1 cellular context compared by ENCODE assay signal in genomic region chr15:50354838-50355611, GRCh38.
TF ChIP-seq lines count a peak whose summit lies in the region.

TSS of gene GABPB1 (minus strand) at chr15:50355198. CDS start at chr15:50309798, 45,400 bp downstream.

TF ChIP-seq in HepG2, 621 proteins besides CTCF, POLR2A, EP300 and RAD21 (continued from another document and continues in another):
- no peak; the same call in 1 of the 2 replicates for TF ChIP-seq CENPBD1 (CRISPR knock-in tag; IDR thresholded peaks at IDR 0.05; ENCODE audit: borderline replicate concordance, low read depth)
- TF ChIP-seq ZBTB10 (CRISPR knock-in tag; IDR thresholded peaks at IDR 0.05; ENCODE audit: borderline replicate concordance): peak; percentile 56; the same call in 1 of the 2 replicates
- no peak for TF ChIP-seq ZNF282 (IDR thresholded peaks at IDR 0.05; ENCODE audit: partially characterized antibody)
- TF ChIP-seq GABPA (IDR thresholded peaks at IDR 0.05; ENCODE audit: low read depth, low read length): peak; percentile 62
- peak; percentile 89 for TF ChIP-seq GABPA (CRISPR knock-in tag; IDR thresholded peaks at IDR 0.05; ENCODE audit: low read depth)
- TF ChIP-seq AKNA (CRISPR knock-in tag; IDR thresholded peaks at IDR 0.05; ENCODE audit: borderline replicate concordance): 0 out of 2 replicates have a peak, but pooled peaks have one; percentile 67
- TF ChIP-seq MYNN (CRISPR knock-in tag; IDR thresholded peaks at IDR 0.05; ENCODE audit: low read depth): 0 out of 2 replicates have a peak, but pooled peaks have one; percentile 51
- peak; percentile 31; the same call in 1 of the 2 replicates for TF ChIP-seq ARID5B (CRISPR knock-in tag; IDR thresholded peaks at IDR 0.05)
- TF ChIP-seq MED13 (CRISPR knock-in tag; IDR thresholded peaks at IDR 0.05): peak; percentile 68
- peak; percentile 77; the same call in 1 of the 2 replicates for TF ChIP-seq KDM5A (IDR thresholded peaks at IDR 0.05; ENCODE audit: borderline replicate concordance, low read length)
- no peak for TF ChIP-seq E2F5 (CRISPR knock-in tag; conservative IDR thresholded peaks at IDR 0.05)
- TF ChIP-seq RNF219 (CRISPR knock-in tag; IDR thresholded peaks at IDR 0.05): peak; percentile 55; the same call in 1 of the 2 replicates
- peak; percentile 67; the same call in 1 of the 2 replicates for TF ChIP-seq ZBTB3 (CRISPR knock-in tag; IDR thresholded peaks at IDR 0.05; ENCODE audit: borderline replicate concordance, low read depth)
- 0 out of 2 replicates have a peak, but pooled peaks have one; percentile 22 for TF ChIP-seq TP53 (CRISPR knock-in tag; conservative IDR thresholded peaks at IDR 0.05)
- TF ChIP-seq ZBTB20 (CRISPR knock-in tag; IDR thresholded peaks at IDR 0.05; ENCODE audit: borderline replicate concordance, low read depth): peak; percentile 60; the same call in 1 of the 2 replicates
- TF ChIP-seq RARG (CRISPR knock-in tag; IDR thresholded peaks at IDR 0.05; ENCODE audit: low read depth): 0 out of 2 replicates have a peak, but pooled peaks have one; percentile 67
- TF ChIP-seq CSRNP1 (CRISPR knock-in tag; IDR thresholded peaks at IDR 0.05): peak; percentile 92
- peak; percentile 82 for TF ChIP-seq CHD2 (IDR thresholded peaks at IDR 0.05; ENCODE audit: low read depth, low read length)
- TF ChIP-seq RAD51 (IDR thresholded peaks at IDR 0.05; ENCODE audit: borderline replicate concordance): no peak
- TF ChIP-seq HDAC1 (CRISPR knock-in tag; IDR thresholded peaks at IDR 0.05): peak; percentile 86
- no peak for TF ChIP-seq ZBTB40 (IDR thresholded peaks at IDR 0.05)
- peak; percentile 82 for TF ChIP-seq ZBTB40 (CRISPR knock-in tag; IDR thresholded peaks at IDR 0.05)
- TF ChIP-seq ZSCAN21 (CRISPR knock-in tag; IDR thresholded peaks at IDR 0.05; ENCODE audit: borderline replicate concordance): 0 out of 2 replicates have a peak, but pooled peaks have one; percentile 21
